In the genomic region with DNA sequence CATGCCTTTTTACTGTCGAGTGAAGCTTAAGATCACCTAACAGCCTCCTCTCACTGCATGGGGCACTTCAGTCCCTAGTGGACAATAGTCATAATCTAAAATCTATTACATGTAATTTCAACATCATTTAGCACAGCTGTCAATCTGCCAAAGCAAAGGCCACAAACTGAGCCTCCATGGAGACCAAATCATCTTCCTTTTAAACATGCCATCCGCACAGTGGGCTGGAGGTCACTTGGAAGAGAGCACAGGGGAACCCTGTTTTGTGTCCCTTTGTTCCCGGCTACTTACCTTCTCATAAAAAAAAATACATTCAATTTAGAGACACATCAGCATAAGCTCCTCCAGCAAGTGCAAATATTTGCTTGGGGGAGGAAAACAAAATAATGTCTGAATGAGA, we compare ENCODE assay signal across 11 cellular contexts.
DNase-seq lines count a peak whose midpoint lies in the region; ATAC-seq lines count a peak whose summit lies in the region.
"Had no signal": no experiment of that assay in that cellular context is flagged by ENCODE, and none has a peak within 500 bp of the region (broad histone marks: within the 10 kb centered on the region; RNA-seq: fewer than 3 reads in every experiment).

No MANE protein-coding gene starts in this region.

- in situ Hi-C loops in HAP-1 (cut with MboI; ENCODE audit: low sequenced_read_pairs): no loop called here

- DNase-seq in DMS153 (lab: John Stamatoyannopoulos, UW): peak; percentile 96
- DNase-seq in NCI-H1436 (lab: John Stamatoyannopoulos, UW): peak; percentile 68
- DNase-seq in NCI-H69 (lab: John Stamatoyannopoulos, UW): peak; percentile 100
- peak in 1 of 2 donors; percentile 20 for DNase-seq in left colon
- no peak for DNase-seq in HAP-1 (ENCODE audit: low spot score in 2 of 2)
- DNase-seq in middle frontal gyrus (ENCODE audit: extremely low spot score, low spot score): no peak
- DNase-seq in cerebellar nuclear complex (lab: John Stamatoyannopoulos, UW): no peak
- DNase-seq: activated CD4-positive, alpha-beta memory T cell treated with anti-CD3 and anti-CD28 coated beads for 36 hours; activated T-cell treated with anti-CD3 and anti-CD28 coated beads, Interleukin-2, amount 50 U/mL, for 72 hours; NCI-H2171 had no signal

- H3K27me3 ChIP-seq in HAP-1 (ENCODE audit: low read depth): no peaks in the 10 kb centered on the region

- H3K4me1 ChIP-seq in HAP-1: peaks cover 4% of the 10 kb centered on the region; the same call in 1 of the 2 replicates

- no peaks in the 10 kb centered on the region for H3K9me3 ChIP-seq in HAP-1

- ATAC-seq in left colon: peak; percentile 67
- ATAC-seq in HG03045 (IDR thresholded peaks at IDR 0.05; ENCODE audit: unreplicated experiment): no peak
- ATAC-seq: activated T-cell treated with anti-CD3 and anti-CD28 coated beads, Interleukin-2, amount 50 U/mL, for 72 hours had no signal

- intact Hi-C loops in left colon (cut with DNase I, micrococcal nuclease): no loop called here

- no peaks in the 10 kb centered on the region for H3K36me3 ChIP-seq in HAP-1 (replicated peaks)

- H3K4me3 ChIP-seq in HAP-1: no peak overlapping the region

Comparison
In these comparisons a context has a peak if more than half of its experiments do, and no peak if none do; other contexts are left out.
1. DNase-seq: peak in DMS153 (single experiment), NCI-H1436 (single experiment) and NCI-H69 (single experiment); none in HAP-1 (0 of 2), middle frontal gyrus (single experiment) and cerebellar nuclear complex (0 of 2).